ENCODE assay signal across 10 cellular contexts in genomic region chr17:39665642-39666221, GRCh38. TPM values are rescaled to one million over a fixed set of nuclear protein-coding genes. Genes with fewer than 3 reads are reported as not detected.
A peak's percentile ranks its signal among the peaks of the same experiment; 100 is the strongest.
DNase-seq lines count a peak whose midpoint lies in the region; ATAC-seq lines count a peak whose summit lies in the region.
"Had no signal": no experiment of that assay in that cellular context is flagged by ENCODE, and none has a peak within 500 bp of the region (broad histone marks: within the 10 kb centered on the region; RNA-seq: fewer than 3 reads in every experiment).

No MANE protein-coding gene starts in this region.

- H3K4me3 Mint-ChIP-seq in stimulated activated naive CD8-positive, alpha-beta T cell treated with anti-CD3 and anti-CD28 coated beads, Interleukin-15, amount 100 ng/mL, for 72 hours = no peak overlapping the region

- peaks cover 28% of the 10 kb centered on the region for H3K4me1 ChIP-seq in iPS-15b (ENCODE audit: control insufficient read depth, insufficient read depth, low read length)
- H3K4me1 ChIP-seq in aorta (ENCODE audit: control insufficient read depth in 1 of 2, insufficient read depth in 2 of 2, low read length in 2 of 2) = no peaks in the 10 kb centered on the region
- peaks cover 5% of the 10 kb centered on the region for H3K4me1 ChIP-seq in HAP-1

- H3K27ac Mint-ChIP-seq in stimulated activated naive CD8-positive, alpha-beta T cell treated with anti-CD3 and anti-CD28 coated beads, Interleukin-15, amount 100 ng/mL, for 72 hours = peak overlapping the region in 1 of 2 donors; percentile 54

- in situ Hi-C loops in HAP-1 (cut with MboI; ENCODE audit: low sequenced_read_pairs) = no loop called here

- H3K4me1 Mint-ChIP-seq in stimulated activated naive CD8-positive, alpha-beta T cell treated with anti-CD3 and anti-CD28 coated beads, Interleukin-15, amount 100 ng/mL, for 72 hours = peaks cover 52% of the 10 kb centered on the region

- H3K9me3 ChIP-seq in iPS-15b (ENCODE audit: control insufficient read depth, insufficient read depth, low read length) = no peaks in the 10 kb centered on the region
- H3K9me3 ChIP-seq in aorta (ENCODE audit: control insufficient read depth, low read length) = no peaks in the 10 kb centered on the region
- no peaks in the 10 kb centered on the region for H3K9me3 ChIP-seq in HAP-1
- H3K9me3 ChIP-seq: neutrophil had no signal

- intact Hi-C loops in aorta (cut with DNase I) = loop anchor here (2.0 to 5.0 kb wide), 3 partner anchors 37 to 62 kb away; partner anchors contain the start of gene ERBB2 (in 2 of the 2)

- peak; percentile 19 for DNase-seq in stimulated activated naive CD8-positive, alpha-beta T cell treated with anti-CD3 and anti-CD28 coated beads, Interleukin-15, Interleukin-2, amounts not matched to agents 100 U/mL and 50 U/mL, for 24 hours
- DNase-seq in stimulated activated naive CD8-positive, alpha-beta T cell treated with anti-CD3 and anti-CD28 coated beads, Interleukin-15, amount 100 ng/mL, for 72 hours = no peak
- peak; percentile 34 for DNase-seq in SW480 (ENCODE audit: low spot score)
- DNase-seq in aorta = no peak
- no peak for DNase-seq in HAP-1 (ENCODE audit: low spot score in 2 of 2)
- DNase-seq: activated T-cell treated with anti-CD3 and anti-CD28 coated beads for 4 hours had no signal

- H3K27me3 Mint-ChIP-seq in stimulated activated naive CD8-positive, alpha-beta T cell treated with anti-CD3 and anti-CD28 coated beads, Interleukin-15, amount 100 ng/mL, for 72 hours = peaks cover 46% of the 10 kb centered on the region

- 44 to 46% methylated on average over 17 of the region's 17 CpGs for WGBS in aorta, 2 donors

- H3K27me3 ChIP-seq in iPS-15b (ENCODE audit: control insufficient read depth, insufficient read depth, low read length) (peaks cover 19% of the 10 kb centered on the region), aorta (ENCODE audit: control insufficient read depth in 1 of 2, insufficient read depth in 2 of 2, low read length in 1 of 2) (no peaks in the 10 kb centered on the region), HAP-1 (ENCODE audit: low read depth) (no peaks in the 10 kb centered on the region)

- ATAC-seq in stimulated activated naive CD8-positive, alpha-beta T cell treated with anti-CD3 and anti-CD28 coated beads, Interleukin-15, Interleukin-2, amounts not matched to agents 100 U/mL and 50 U/mL, for 24 hours = no peak
- ATAC-seq in stimulated activated naive CD8-positive, alpha-beta T cell treated with anti-CD3 and anti-CD28 coated beads, Interleukin-15, amount 100 ng/mL, for 72 hours = no peak
- ATAC-seq in aorta (ENCODE audit: low FRiP score) (peak; percentile 0), HG03196 (IDR thresholded peaks at IDR 0.05; ENCODE audit: unreplicated experiment) (no peak), GM21619 (IDR thresholded peaks at IDR 0.05; ENCODE audit: unreplicated experiment) (no peak)

- H3K36me3 ChIP-seq in iPS-15b (ENCODE audit: control insufficient read depth, insufficient read depth, low read length) (peaks cover 9% of the 10 kb centered on the region), aorta (ENCODE audit: control insufficient read depth in 1 of 2, insufficient read depth in 2 of 2, low read length in 1 of 2) (peaks cover 0 to 3% of the 10 kb centered on the region in 2 donors), HAP-1 (replicated peaks) (no peaks in the 10 kb centered on the region)

- H3K4me3 ChIP-seq in iPS-15b (ENCODE audit: low read depth, low read length) = peak overlapping the region; percentile 13
- H3K4me3 ChIP-seq in aorta (ENCODE audit: low read length in 2 of 2) = no peak overlapping the region
- H3K4me3 ChIP-seq in HAP-1 = no peak overlapping the region

- H3K9me3 Mint-ChIP-seq in stimulated activated naive CD8-positive, alpha-beta T cell treated with anti-CD3 and anti-CD28 coated beads, Interleukin-15, amount 100 ng/mL, for 72 hours = no peaks in the 10 kb centered on the region

- H3K27ac ChIP-seq in aorta (ENCODE audit: low read depth in 1 of 2, low read length in 2 of 2) = peak overlapping the region; percentile 1 to 29
- H3K27ac ChIP-seq: neutrophil had no signal

- H3K9ac ChIP-seq in iPS-15b (ENCODE audit: low read depth, low read length) = no peak overlapping the region

RNA-seq across cellular contexts. Expression of gene TCAP, which starts 0.6 kb away (rescaled TPM):
- total RNA-seq in aorta = 1 to 10 TPM; 1.9 to 3.1 TPM
- 1 to 10 TPM; 4.0 to 9.3 TPM for polyA plus RNA-seq in aorta

RNA-seq across cellular contexts. Expression of gene PNMT, which starts 2.5 kb away (rescaled TPM):
- total RNA-seq in aorta = 1 to 10 TPM in 1 of 2 donors, under 1 TPM in 1; 0.75 to 1.5 TPM
- 10 to 100 TPM in 1 of 2 donors, under 1 TPM in 1; 0.75 to 30.2 TPM for polyA plus RNA-seq in aorta

RNA-seq across cellular contexts. Expression of gene PGAP3, which starts 22.1 kb away (rescaled TPM):
- total RNA-seq in aorta = 10 to 100 TPM; 21.9 to 22.0 TPM
- polyA plus RNA-seq in aorta = 10 to 100 TPM; 13.3 to 25.5 TPM

RNA-seq across cellular contexts. Expression of gene STARD3, which starts 28.8 kb away (rescaled TPM):
- 10 to 100 TPM; 34.7 to 58.1 TPM for total RNA-seq in aorta
- 10 to 100 TPM; 35.7 to 72.4 TPM for polyA plus RNA-seq in aorta

RNA-seq across cellular contexts. Expression of gene ERBB2, which starts 34.1 kb away (rescaled TPM):
- 10 to 100 TPM; 73.0 to 74.0 TPM for total RNA-seq in aorta
- polyA plus RNA-seq in aorta = 10 to 100 TPM; 22.7 to 45.3 TPM

Comparison
In these comparisons a context has a peak if more than half of its experiments do, and no peak if none do; other contexts are left out.
1. DNase-seq: peak in stimulated activated naive CD8-positive, alpha-beta T cell treated with anti-CD3 and anti-CD28 coated beads, Interleukin-15, Interleukin-2, amounts not matched to agents 100 U/mL and 50 U/mL, for 24 hours (single experiment) and SW480 (single experiment); none in stimulated activated naive CD8-positive, alpha-beta T cell treated with anti-CD3 and anti-CD28 coated beads, Interleukin-15, amount 100 ng/mL, for 72 hours (0 of 2), aorta (0 of 2) and HAP-1 (0 of 2).